Comparison of ENCODE assay signal across 15 cellular contexts in the genomic region with DNA sequence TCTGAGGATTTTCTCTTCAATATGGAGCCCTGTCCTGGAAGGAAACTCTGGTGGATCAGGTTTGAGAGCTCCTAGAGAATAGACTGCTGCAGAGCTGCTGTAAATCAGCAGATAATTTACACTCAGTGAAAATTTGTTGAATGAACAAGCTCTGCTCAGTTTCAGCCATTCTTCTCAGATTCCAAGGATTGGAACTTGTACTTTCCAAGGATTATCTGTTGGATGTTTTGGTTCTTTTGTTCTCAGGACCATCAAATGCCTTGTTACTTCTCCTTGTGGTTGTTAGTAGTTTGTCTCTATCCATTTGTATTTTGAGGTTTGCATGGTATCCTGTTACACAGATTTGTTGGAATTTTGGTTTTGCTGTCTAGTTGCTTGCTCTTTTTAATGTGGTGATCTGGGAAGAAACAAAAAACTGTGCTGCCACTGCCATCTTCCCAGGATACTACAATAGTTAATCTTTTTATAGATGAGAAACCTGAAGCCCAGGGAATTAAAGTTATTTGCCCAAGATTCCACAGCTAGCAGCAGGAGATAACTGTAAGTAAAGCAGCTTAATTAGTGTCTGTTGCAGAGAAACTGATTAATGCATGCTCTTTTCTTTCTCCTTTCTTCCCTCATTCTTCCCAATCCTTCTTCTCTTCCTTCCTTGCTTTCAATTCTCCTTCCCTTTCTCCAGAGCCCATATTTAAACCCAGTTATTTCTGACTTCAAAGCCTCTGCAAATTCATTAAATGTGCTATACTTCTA. TPM values are rescaled to one million over a fixed set of nuclear protein-coding genes. Genes with fewer than 3 reads are reported as not detected.
DNase-seq lines count a peak whose midpoint lies in the region; ATAC-seq, FAIRE-seq and TF ChIP-seq lines count a peak whose summit lies in the region.
"Had no signal": no experiment of that assay in that cellular context is flagged by ENCODE, and none has a peak within 500 bp of the region (broad histone marks: within the 10 kb centered on the region; RNA-seq: fewer than 3 reads in every experiment).

No MANE protein-coding gene starts in this region.

- H3K36me3 Mint-ChIP-seq in activated CD8-positive, alpha-beta memory T cell treated with anti-CD3 and anti-CD28 coated beads, Interleukin-2, amount 10 ng/mL, durations not matched to agents 7 days and 5 days, result no peaks in the 10 kb centered on the region
- H3K36me3 Mint-ChIP-seq: CD14-positive monocyte had no signal

- H3K27ac ChIP-seq in osteoblast (ENCODE audit: low read depth, low read length), result no peak overlapping the region

- H3K27me3 Mint-ChIP-seq in activated CD8-positive, alpha-beta memory T cell treated with anti-CD3 and anti-CD28 coated beads, Interleukin-2, amount 10 ng/mL, durations not matched to agents 7 days and 5 days, result peaks cover 26% of the 10 kb centered on the region

- CTCF ChIA-PET in activated CD8-positive, alpha-beta memory T cell treated with anti-CD3 and anti-CD28 coated beads, Interleukin-2, amount 10 ng/mL, durations not matched to agents 7 days and 5 days (lab: Charles Lee), result no interaction called here

- H3K79me2 ChIP-seq in osteoblast (ENCODE audit: insufficient read depth, low read length), result no peaks in the 10 kb centered on the region

- no peaks in the 10 kb centered on the region for H3K9me3 ChIP-seq in osteoblast (ENCODE audit: low read depth, low read length)
- H3K9me3 ChIP-seq: SK-N-SH had no signal

- H3K36me3 ChIP-seq in osteoblast (ENCODE audit: insufficient read depth, low read length), result no peaks in the 10 kb centered on the region

- DNase-seq in GM18507 (ENCODE audit: extremely low spot score, insufficient read length, low read depth) (no peak), NCI-H82 (lab: John Stamatoyannopoulos, UW) (peak; percentile 74), left kidney (ENCODE audit: low read depth, low spot score) (peak; percentile 8), osteoblast (ENCODE audit: insufficient read length, low spot score, missing footprints) (peak; percentile 26), SIG-M5 (lab: John Stamatoyannopoulos, UW) (no peak)
- DNase-seq in activated CD4-positive, CD25-positive, alpha-beta regulatory T cell (lab: John Stamatoyannopoulos, UW), result no peak
- DNase-seq in activated CD8-positive, alpha-beta memory T cell treated with anti-CD3 and anti-CD28 coated beads, Interleukin-2, amount 10 ng/mL, durations not matched to agents 7 days and 5 days, result no peak
- DNase-seq: AML-193, COR-L47, EL, H9, NCI-H187 treated with DMSO at 0.1 percent for 48 hours, NCI-H345, SK-N-SH had no signal

- H4K20me1 ChIP-seq in osteoblast (ENCODE audit: insufficient read depth, low read length), result no peaks in the 10 kb centered on the region

- TF ChIP-seq CTCF in osteoblast (IDR thresholded peaks at IDR 0.05; ENCODE audit: extremely low read depth, low read depth, low read length), result no peak

- no peak for ATAC-seq in activated CD8-positive, alpha-beta memory T cell treated with anti-CD3 and anti-CD28 coated beads, Interleukin-2, amount 10 ng/mL, durations not matched to agents 7 days and 5 days

- H3K27ac Mint-ChIP-seq in activated CD8-positive, alpha-beta memory T cell treated with anti-CD3 and anti-CD28 coated beads, Interleukin-2, amount 10 ng/mL, durations not matched to agents 7 days and 5 days, result no peak overlapping the region
- H3K27ac Mint-ChIP-seq: CD14-positive monocyte, H9 had no signal

- H3K4me3 Mint-ChIP-seq in activated CD8-positive, alpha-beta memory T cell treated with anti-CD3 and anti-CD28 coated beads, Interleukin-2, amount 10 ng/mL, durations not matched to agents 7 days and 5 days, result no peak overlapping the region
- H3K4me3 Mint-ChIP-seq: CD14-positive monocyte, H9 had no signal

- H3K27me3 ChIP-seq in osteoblast (ENCODE audit: insufficient read depth, low read length), result peaks cover 2% of the 10 kb centered on the region

- H3K4me3 ChIP-seq in osteoblast (ENCODE audit: insufficient read depth, low read length), result no peak overlapping the region

- H3K4me1 Mint-ChIP-seq in activated CD8-positive, alpha-beta memory T cell treated with anti-CD3 and anti-CD28 coated beads, Interleukin-2, amount 10 ng/mL, durations not matched to agents 7 days and 5 days, result no peaks in the 10 kb centered on the region
- H3K4me1 Mint-ChIP-seq: CD14-positive monocyte had no signal

- FAIRE-seq in GM18507 (lab: Jason Lieb, UNC), result peak; percentile 9

- no peaks in the 10 kb centered on the region for H3K4me1 ChIP-seq in osteoblast (ENCODE audit: insufficient read depth, low read length)

- H3K9me3 Mint-ChIP-seq in activated CD8-positive, alpha-beta memory T cell treated with anti-CD3 and anti-CD28 coated beads, Interleukin-2, amount 10 ng/mL, durations not matched to agents 7 days and 5 days (ENCODE audit: low read depth), result peaks cover 3% of the 10 kb centered on the region

- H3K4me2 ChIP-seq in osteoblast (ENCODE audit: insufficient read depth, low read length), result no peak overlapping the region
- H3K4me2 ChIP-seq: SK-N-SH had no signal

- H2AFZ ChIP-seq in osteoblast (ENCODE audit: low read length), result no peak overlapping the region

RNA-seq across cellular contexts. Expression of gene KIFAP3, which starts 21.7 kb away (rescaled TPM):
- 44.9 and 50.4 TPM in 2 replicates for total RNA-seq in osteoblast
- total RNA-seq in activated CD8-positive, alpha-beta memory T cell treated with anti-CD3 and anti-CD28 coated beads, Interleukin-2, amount 10 ng/mL, durations not matched to agents 7 days and 5 days, result 10 to 100 TPM; 25.1 to 30.1 TPM

RNA-seq across cellular contexts. Expression of gene NTMT2, which starts 49.6 kb away (rescaled TPM):
- not detected in 2 replicates for total RNA-seq in osteoblast
- total RNA-seq in activated CD8-positive, alpha-beta memory T cell treated with anti-CD3 and anti-CD28 coated beads, Interleukin-2, amount 10 ng/mL, durations not matched to agents 7 days and 5 days, result not detected

Comparison
In these comparisons a context has a peak if more than half of its experiments do, and no peak if none do; other contexts are left out.
1. DNase-seq: peak in NCI-H82 (single experiment), left kidney (single experiment) and osteoblast (single experiment); none in GM18507 (single experiment), SIG-M5 (single experiment), activated CD4-positive, CD25-positive, alpha-beta regulatory T cell (0 of 4) and activated CD8-positive, alpha-beta memory T cell treated with anti-CD3 and anti-CD28 coated beads, Interleukin-2, amount 10 ng/mL, durations not matched to agents 7 days and 5 days (single experiment).